In the genomic region with DNA sequence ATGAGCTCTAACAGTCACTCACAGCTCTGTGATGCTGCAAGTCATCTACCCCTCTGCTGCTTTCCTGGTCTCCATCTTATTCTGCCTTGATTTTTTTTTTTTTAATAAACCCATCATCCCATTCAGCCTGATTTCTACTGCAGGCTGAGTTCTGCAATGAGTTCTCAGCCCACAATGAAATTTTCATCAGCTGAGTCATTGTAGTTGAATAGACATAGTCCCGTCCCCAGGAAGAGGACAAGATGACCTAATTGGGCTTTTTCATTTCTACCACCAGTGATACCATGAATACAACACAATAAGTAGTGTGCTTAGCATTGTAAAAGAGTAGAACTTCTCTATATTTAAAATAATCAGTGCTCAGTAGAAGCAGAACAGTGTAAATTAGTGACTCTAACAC, we compare ENCODE assay signal across 23 cellular contexts. TPM values are rescaled to one million over a fixed set of nuclear protein-coding genes. Genes with fewer than 3 reads are reported as not detected.
DNase-seq lines count a peak whose midpoint lies in the region; ATAC-seq, FAIRE-seq and TF ChIP-seq lines count a peak whose summit lies in the region.
"Had no signal": no experiment of that assay in that cellular context is flagged by ENCODE, and none has a peak within 500 bp of the region (broad histone marks: within the 10 kb centered on the region; RNA-seq: fewer than 3 reads in every experiment).

No MANE protein-coding gene starts in this region.

- no peaks in the 10 kb centered on the region for H3K9me3 Mint-ChIP-seq in astrocyte (ENCODE audit: unreplicated experiment)
- peaks cover 0 to 2% of the 10 kb centered on the region in 2 donors for H3K9me3 Mint-ChIP-seq in effector memory CD8-positive, alpha-beta T cell
- H3K9me3 Mint-ChIP-seq in osteocyte (ENCODE audit: unreplicated experiment): peaks cover 8% of the 10 kb centered on the region

- no peak for ATAC-seq in effector memory CD8-positive, alpha-beta T cell (replicated peaks)
- ATAC-seq: activated CD8-positive, alpha-beta memory T cell treated with anti-CD3 and anti-CD28 coated beads, Interleukin-2, amount 10 ng/mL, durations not matched to agents 7 days and 5 days; mucosa of descending colon had no signal

- no peaks in the 10 kb centered on the region for H3K79me2 ChIP-seq in astrocyte (ENCODE audit: insufficient read depth, low read length)
- H3K79me2 ChIP-seq in OCI-LY7 (ENCODE audit: insufficient read depth, low read depth, low read length): no peaks in the 10 kb centered on the region

- no peaks in the 10 kb centered on the region for H4K20me1 ChIP-seq in astrocyte (ENCODE audit: insufficient read depth, low read length)
- no peaks in the 10 kb centered on the region for H4K20me1 ChIP-seq in OCI-LY7 (ENCODE audit: insufficient read depth, low read length)

- DNase-seq in A172 (ENCODE audit: low spot score) (peak; percentile 74), HTR-8/SVneo (ENCODE audit: insufficient read length, low spot score) (peak; percentile 1), astrocyte (ENCODE audit: low read depth) (peak; percentile 64), glomerular visceral epithelial cell (ENCODE audit: extremely low spot score) (peak; percentile 50), OCI-LY7 (ENCODE audit: low spot score) (no peak), osteocyte (ENCODE audit: extremely low spot score, unreplicated experiment) (no peak)
- DNase-seq in activated naive CD4-positive, alpha-beta T cell treated with anti-CD3 and anti-CD28 coated beads, Interleukin-2, amount 50 U/mL, for 16 hours: no peak
- no peak for DNase-seq in effector memory CD8-positive, alpha-beta T cell
- DNase-seq: activated CD4-positive, alpha-beta T cell treated with anti-CD3 and anti-CD28 coated beads for 1 hour; activated CD8-positive, alpha-beta memory T cell treated with anti-CD3 and anti-CD28 coated beads, Interleukin-2, amount 10 ng/mL, durations not matched to agents 7 days and 5 days; activated gamma-delta T cell; aorta; DND-41; hippocampal formation; mucosa of descending colon; NCI-H2029; NCI-H510A treated with DMSO at 0.1 percent for 48 hours; SIG-M5; upper lobe of left lung had no signal

- BruUV-seq in OCI-LY7 (replicated peaks; lab: Mats Ljungman, UMichigan): no TSS peak

- CTCF ChIA-PET in OCI-LY7 (lab: Charles Lee; ENCODE audit: unreplicated experiment): no interaction called here

- POLR2A ChIA-PET in OCI-LY7 (lab: Charles Lee): interaction anchor here (1.2 kb wide), 1 partner anchor 11 kb away, joined by 3 read pairs; no protein-coding TSS in a partner anchor

- peak overlapping the region; percentile 31 for H3K27ac ChIP-seq in astrocyte (ENCODE audit: low read depth, low read length)
- H3K27ac ChIP-seq in OCI-LY7 (ENCODE audit: low read depth, low read length, poor library complexity, severe bottlenecking): no peak overlapping the region
- H3K27ac ChIP-seq: right atrium auricular region, upper lobe of left lung had no signal

- no peak overlapping the region for H3K9ac ChIP-seq in astrocyte (ENCODE audit: low read length)

- no peaks in the 10 kb centered on the region for H3K36me3 Mint-ChIP-seq in astrocyte (ENCODE audit: low read depth, unreplicated experiment)
- H3K36me3 Mint-ChIP-seq in effector memory CD8-positive, alpha-beta T cell (ENCODE audit: insufficient read depth): no peaks in the 10 kb centered on the region
- no peaks in the 10 kb centered on the region for H3K36me3 Mint-ChIP-seq in osteocyte (ENCODE audit: unreplicated experiment)
- H3K36me3 Mint-ChIP-seq: activated CD8-positive, alpha-beta memory T cell treated with anti-CD3 and anti-CD28 coated beads, Interleukin-2, amount 10 ng/mL, durations not matched to agents 7 days and 5 days had no signal

- H3K27me3 ChIP-seq in astrocyte (ENCODE audit: insufficient read depth, low read length): no peaks in the 10 kb centered on the region
- H3K27me3 ChIP-seq: right atrium auricular region, upper lobe of left lung had no signal

- no peak for TF ChIP-seq CTCF in astrocyte (IDR thresholded peaks at IDR 0.05; ENCODE audit: insufficient read depth, low read depth, low read length)
- no peak for TF ChIP-seq CTCF in OCI-LY7 (conservative IDR thresholded peaks at IDR 0.05; ENCODE audit: low read length)
- no peak for TF ChIP-seq CTCF in osteocyte (IDR thresholded peaks at IDR 0.05)

- H3K9me3 ChIP-seq in astrocyte (ENCODE audit: insufficient read depth, low read depth, low read length): no peaks in the 10 kb centered on the region
- no peaks in the 10 kb centered on the region for H3K9me3 ChIP-seq in OCI-LY7 (ENCODE audit: low read length)
- H3K9me3 ChIP-seq: mucosa of descending colon, right atrium auricular region, upper lobe of left lung had no signal

- peak overlapping the region; percentile 48 for H3K4me2 ChIP-seq in astrocyte (ENCODE audit: low read length)
- H3K4me2 ChIP-seq in OCI-LY7 (ENCODE audit: low read length): no peak overlapping the region

- H2AFZ ChIP-seq in astrocyte (ENCODE audit: low read depth, low read length): peak overlapping the region; percentile 27
- H2AFZ ChIP-seq in OCI-LY7 (ENCODE audit: low read length): no peak overlapping the region

- peaks cover 13% of the 10 kb centered on the region for H3K4me1 Mint-ChIP-seq in astrocyte (ENCODE audit: low read depth, unreplicated experiment)
- peaks cover 0 to 3% of the 10 kb centered on the region in 2 donors for H3K4me1 Mint-ChIP-seq in effector memory CD8-positive, alpha-beta T cell (ENCODE audit: low read depth in 2 of 2)
- H3K4me1 Mint-ChIP-seq in osteocyte (ENCODE audit: unreplicated experiment): no peaks in the 10 kb centered on the region
- H3K4me1 Mint-ChIP-seq: activated CD8-positive, alpha-beta memory T cell treated with anti-CD3 and anti-CD28 coated beads, Interleukin-2, amount 10 ng/mL, durations not matched to agents 7 days and 5 days had no signal

- H3K36me3 ChIP-seq in astrocyte (ENCODE audit: insufficient read depth, low read length): no peaks in the 10 kb centered on the region
- no peaks in the 10 kb centered on the region for H3K36me3 ChIP-seq in OCI-LY7 (ENCODE audit: insufficient read depth, low read length)
- H3K36me3 ChIP-seq: right atrium auricular region, upper lobe of left lung had no signal

- intact Hi-C loops in OCI-LY7 (cut with micrococcal nuclease; ENCODE audit: unreplicated experiment): no loop called here

- H3K27ac Mint-ChIP-seq in astrocyte (ENCODE audit: unreplicated experiment): peak overlapping the region; percentile 81
- no peak overlapping the region for H3K27ac Mint-ChIP-seq in effector memory CD8-positive, alpha-beta T cell
- no peak overlapping the region for H3K27ac Mint-ChIP-seq in osteocyte (ENCODE audit: unreplicated experiment)
- H3K27ac Mint-ChIP-seq: activated CD8-positive, alpha-beta memory T cell treated with anti-CD3 and anti-CD28 coated beads, Interleukin-2, amount 10 ng/mL, durations not matched to agents 7 days and 5 days; stimulated activated naive CD8-positive, alpha-beta T cell treated with anti-CD3 and anti-CD28 coated beads, Interleukin-15, Interleukin-2, amounts not matched to agents 100 ng/mL and 50 ng/mL, for 24 hours had no signal

- H3K9me2 ChIP-seq in OCI-LY7 (ENCODE audit: insufficient read depth, low read length): no peaks in the 10 kb centered on the region

- H3K4me1 ChIP-seq in astrocyte (ENCODE audit: insufficient read depth, low read length) (peaks cover 12% of the 10 kb centered on the region), OCI-LY7 (ENCODE audit: insufficient read depth, low read length, poor library complexity, severe bottlenecking) (no peaks in the 10 kb centered on the region)
- H3K4me1 ChIP-seq: right atrium auricular region, upper lobe of left lung had no signal

- H3K27me3 Mint-ChIP-seq in astrocyte (ENCODE audit: low read depth, unreplicated experiment) (no peaks in the 10 kb centered on the region), osteocyte (ENCODE audit: unreplicated experiment) (no peaks in the 10 kb centered on the region)
- peaks cover 0 to 5% of the 10 kb centered on the region in 2 donors for H3K27me3 Mint-ChIP-seq in effector memory CD8-positive, alpha-beta T cell

- H3K4me3 ChIP-seq in astrocyte (ENCODE audit: insufficient read depth, low read depth, low read length) (no peak overlapping the region), OCI-LY7 (ENCODE audit: low read depth, low read length, poor library complexity, severe bottlenecking) (no peak overlapping the region)
- H3K4me3 ChIP-seq: mucosa of descending colon, right atrium auricular region, upper lobe of left lung had no signal

- H3K4me3 Mint-ChIP-seq in astrocyte (ENCODE audit: unreplicated experiment): no peak overlapping the region
- no peak overlapping the region for H3K4me3 Mint-ChIP-seq in effector memory CD8-positive, alpha-beta T cell
- H3K4me3 Mint-ChIP-seq in osteocyte (ENCODE audit: unreplicated experiment): no peak overlapping the region
- H3K4me3 Mint-ChIP-seq: activated CD8-positive, alpha-beta memory T cell treated with anti-CD3 and anti-CD28 coated beads, Interleukin-2, amount 10 ng/mL, durations not matched to agents 7 days and 5 days; stimulated activated naive CD8-positive, alpha-beta T cell treated with anti-CD3 and anti-CD28 coated beads, Interleukin-15, Interleukin-2, amounts not matched to agents 100 ng/mL and 50 ng/mL, for 24 hours had no signal

- FAIRE-seq in HTR-8/SVneo (lab: Jason Lieb, UNC) (no peak), astrocyte (lab: Jason Lieb, UNC) (no peak)

RNA-seq across cellular contexts. Expression of a gene that starts 59.3 kb away (rescaled TPM):
- not detected in 2 replicates for total RNA-seq in A172 (2014; rRNA removed; shearing (Covaris generic))
- total RNA-seq in astrocyte (not detected in 2 replicates), OCI-LY7 (2022) (not detected in 2 replicates), osteocyte (not detected in 2 replicates)
- not detected in 2 replicates for total RNA-seq in OCI-LY7 (2014; rRNA removed; shearing (Covaris generic))
- total RNA-seq: A673; activated CD8-positive, alpha-beta memory T cell treated with anti-CD3 and anti-CD28 coated beads, Interleukin-2, amount 10 ng/mL, durations not matched to agents 7 days and 5 days; aorta; right atrium auricular region; T-helper 2 cell treated with Interferon-gamma antibody and Interleukin-4, amounts not matched to agents 100 ng/mL and 5 ng/mL, for 36 hours; upper lobe of left lung had no signal

Comparison
In these comparisons a context has a peak if more than half of its experiments do, and no peak if none do; other contexts are left out.
1. DNase-seq: peak in A172 (single experiment), HTR-8/SVneo (single experiment), astrocyte (single experiment) and glomerular visceral epithelial cell (single experiment); none in activated naive CD4-positive, alpha-beta T cell treated with anti-CD3 and anti-CD28 coated beads, Interleukin-2, amount 50 U/mL, for 16 hours (single experiment), effector memory CD8-positive, alpha-beta T cell (0 of 3), OCI-LY7 (single experiment) and osteocyte (single experiment).